ENCODE assay signal across 1 cellular context in genomic region chr17:43483674-43484551, GRCh38.
A peak's percentile ranks its signal among the peaks of the same experiment; 100 is the strongest.
TF ChIP-seq lines count a peak whose summit lies in the region.

Gene DHX8 (plus strand): TSS chr17:43483975. CDS start chr17:43484038, 63 bp downstream.

TF ChIP-seq in HepG2, 621 proteins besides CTCF, POLR2A, EP300 and RAD21 (continued from another document and continues in another):
- TF ChIP-seq ZBTB8A (CRISPR knock-in tag; IDR thresholded peaks at IDR 0.05; ENCODE audit: borderline replicate concordance, low read depth) (0 out of 2 replicates have a peak, but pooled peaks have one; percentile 34), SP1 (IDR thresholded peaks at IDR 0.05) (no peak), SP1 (CRISPR knock-in tag; IDR thresholded peaks at IDR 0.05) (peak; percentile 80), LBX2 (CRISPR knock-in tag; IDR thresholded peaks at IDR 0.05; ENCODE audit: borderline replicate concordance) (no peak), AHR (CRISPR knock-in tag; IDR thresholded peaks at IDR 0.05) (peak; percentile 75; the same call in 1 of the 2 replicates), PHF5A (CRISPR knock-in tag; IDR thresholded peaks at IDR 0.05; ENCODE audit: low read depth, unreplicated experiment) (peak; percentile 98), ZIK1 (CRISPR knock-in tag; IDR thresholded peaks at IDR 0.05; ENCODE audit: borderline replicate concordance, low read depth) (peak; percentile 86; the same call in 1 of the 2 replicates), POLR2AphosphoS2 (IDR thresholded peaks at IDR 0.05; ENCODE audit: low read depth, low read length) (no peak), ZSCAN12 (CRISPR knock-in tag; IDR thresholded peaks at IDR 0.05) (no peak; the same call in 1 of the 2 replicates), ZBTB2 (CRISPR knock-in tag; IDR thresholded peaks at IDR 0.05; ENCODE audit: low read depth) (peak; percentile 84), ZNF580 (CRISPR knock-in tag; IDR thresholded peaks at IDR 0.05; ENCODE audit: borderline replicate concordance, low read depth) (peak; percentile 98), ZFP1 (CRISPR knock-in tag; IDR thresholded peaks at IDR 0.05) (peak; percentile 94), ZSCAN25 (CRISPR knock-in tag; IDR thresholded peaks at IDR 0.05) (peak; percentile 43; the same call in 1 of the 2 replicates), FOXJ3 (CRISPR knock-in tag; IDR thresholded peaks at IDR 0.05; ENCODE audit: borderline replicate concordance) (peak; percentile 99), GABPA (IDR thresholded peaks at IDR 0.05; ENCODE audit: low read depth, low read length) (peak; percentile 91), GABPA (CRISPR knock-in tag; IDR thresholded peaks at IDR 0.05; ENCODE audit: low read depth) (peak; percentile 99), PITX1 (CRISPR knock-in tag; IDR thresholded peaks at IDR 0.05) (peak; percentile 89), ZBTB21 (CRISPR knock-in tag; IDR thresholded peaks at IDR 0.05) (0 out of 2 replicates have a peak, but pooled peaks have one; percentile 49), ZNF503 (CRISPR knock-in tag; IDR thresholded peaks at IDR 0.05) (peak; percentile 96), ZNF567 (CRISPR knock-in tag; IDR thresholded peaks at IDR 0.05; ENCODE audit: borderline replicate concordance) (no peak; the same call in 1 of the 2 replicates), ZNF160 (CRISPR knock-in tag; IDR thresholded peaks at IDR 0.05) (peak; percentile 71; the same call in 1 of the 2 replicates), KIAA2018 (CRISPR knock-in tag; IDR thresholded peaks at IDR 0.05; ENCODE audit: borderline replicate concordance) (peak; percentile 33; the same call in 1 of the 2 replicates), AKNA (CRISPR knock-in tag; IDR thresholded peaks at IDR 0.05; ENCODE audit: borderline replicate concordance) (no peak; the same call in 1 of the 2 replicates)
- TF ChIP-seq, protein P1, sequence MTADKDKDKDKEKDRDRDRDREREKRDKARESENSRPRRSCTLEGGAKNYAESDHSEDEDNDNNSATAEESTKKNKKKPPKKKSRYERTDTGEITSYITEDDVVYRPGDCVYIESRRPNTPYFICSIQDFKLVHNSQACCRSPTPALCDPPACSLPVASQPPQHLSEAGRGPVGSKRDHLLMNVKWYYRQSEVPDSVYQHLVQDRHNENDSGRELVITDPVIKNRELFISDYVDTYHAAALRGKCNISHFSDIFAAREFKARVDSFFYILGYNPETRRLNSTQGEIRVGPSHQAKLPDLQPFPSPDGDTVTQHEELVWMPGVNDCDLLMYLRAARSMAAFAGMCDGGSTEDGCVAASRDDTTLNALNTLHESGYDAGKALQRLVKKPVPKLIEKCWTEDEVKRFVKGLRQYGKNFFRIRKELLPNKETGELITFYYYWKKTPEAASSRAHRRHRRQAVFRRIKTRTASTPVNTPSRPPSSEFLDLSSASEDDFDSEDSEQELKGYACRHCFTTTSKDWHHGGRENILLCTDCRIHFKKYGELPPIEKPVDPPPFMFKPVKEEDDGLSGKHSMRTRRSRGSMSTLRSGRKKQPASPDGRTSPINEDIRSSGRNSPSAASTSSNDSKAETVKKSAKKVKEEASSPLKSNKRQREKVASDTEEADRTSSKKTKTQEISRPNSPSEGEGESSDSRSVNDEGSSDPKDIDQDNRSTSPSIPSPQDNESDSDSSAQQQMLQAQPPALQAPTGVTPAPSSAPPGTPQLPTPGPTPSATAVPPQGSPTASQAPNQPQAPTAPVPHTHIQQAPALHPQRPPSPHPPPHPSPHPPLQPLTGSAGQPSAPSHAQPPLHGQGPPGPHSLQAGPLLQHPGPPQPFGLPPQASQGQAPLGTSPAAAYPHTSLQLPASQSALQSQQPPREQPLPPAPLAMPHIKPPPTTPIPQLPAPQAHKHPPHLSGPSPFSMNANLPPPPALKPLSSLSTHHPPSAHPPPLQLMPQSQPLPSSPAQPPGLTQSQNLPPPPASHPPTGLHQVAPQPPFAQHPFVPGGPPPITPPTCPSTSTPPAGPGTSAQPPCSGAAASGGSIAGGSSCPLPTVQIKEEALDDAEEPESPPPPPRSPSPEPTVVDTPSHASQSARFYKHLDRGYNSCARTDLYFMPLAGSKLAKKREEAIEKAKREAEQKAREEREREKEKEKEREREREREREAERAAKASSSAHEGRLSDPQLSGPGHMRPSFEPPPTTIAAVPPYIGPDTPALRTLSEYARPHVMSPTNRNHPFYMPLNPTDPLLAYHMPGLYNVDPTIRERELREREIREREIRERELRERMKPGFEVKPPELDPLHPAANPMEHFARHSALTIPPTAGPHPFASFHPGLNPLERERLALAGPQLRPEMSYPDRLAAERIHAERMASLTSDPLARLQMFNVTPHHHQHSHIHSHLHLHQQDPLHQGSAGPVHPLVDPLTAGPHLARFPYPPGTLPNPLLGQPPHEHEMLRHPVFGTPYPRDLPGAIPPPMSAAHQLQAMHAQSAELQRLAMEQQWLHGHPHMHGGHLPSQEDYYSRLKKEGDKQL (CRISPR knock-in tag; IDR thresholded peaks at IDR 0.05; ENCODE audit: low read depth), result peak; percentile 69; the same call in 1 of the 2 replicates
- TF ChIP-seq, protein P2, sequence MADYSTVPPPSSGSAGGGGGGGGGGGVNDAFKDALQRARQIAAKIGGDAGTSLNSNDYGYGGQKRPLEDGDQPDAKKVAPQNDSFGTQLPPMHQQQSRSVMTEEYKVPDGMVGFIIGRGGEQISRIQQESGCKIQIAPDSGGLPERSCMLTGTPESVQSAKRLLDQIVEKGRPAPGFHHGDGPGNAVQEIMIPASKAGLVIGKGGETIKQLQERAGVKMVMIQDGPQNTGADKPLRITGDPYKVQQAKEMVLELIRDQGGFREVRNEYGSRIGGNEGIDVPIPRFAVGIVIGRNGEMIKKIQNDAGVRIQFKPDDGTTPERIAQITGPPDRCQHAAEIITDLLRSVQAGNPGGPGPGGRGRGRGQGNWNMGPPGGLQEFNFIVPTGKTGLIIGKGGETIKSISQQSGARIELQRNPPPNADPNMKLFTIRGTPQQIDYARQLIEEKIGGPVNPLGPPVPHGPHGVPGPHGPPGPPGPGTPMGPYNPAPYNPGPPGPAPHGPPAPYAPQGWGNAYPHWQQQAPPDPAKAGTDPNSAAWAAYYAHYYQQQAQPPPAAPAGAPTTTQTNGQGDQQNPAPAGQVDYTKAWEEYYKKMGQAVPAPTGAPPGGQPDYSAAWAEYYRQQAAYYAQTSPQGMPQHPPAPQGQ (CRISPR knock-in tag; IDR thresholded peaks at IDR 0.05; ENCODE audit: borderline replicate concordance), result peak; percentile 46; the same call in 1 of the 2 replicates
